ENCODE assay signal across 1 cellular context in genomic region chr21:34039678-34040382, GRCh38.
A peak's percentile ranks its signal among the peaks of the same experiment; 100 is the strongest.
TF ChIP-seq lines count a peak whose summit lies in the region.

No MANE protein-coding gene starts in this region.

TF ChIP-seq in liver, 16 proteins besides CTCF, POLR2A, EP300 and RAD21 (continued from another document):
- TF ChIP-seq, protein P1, sequence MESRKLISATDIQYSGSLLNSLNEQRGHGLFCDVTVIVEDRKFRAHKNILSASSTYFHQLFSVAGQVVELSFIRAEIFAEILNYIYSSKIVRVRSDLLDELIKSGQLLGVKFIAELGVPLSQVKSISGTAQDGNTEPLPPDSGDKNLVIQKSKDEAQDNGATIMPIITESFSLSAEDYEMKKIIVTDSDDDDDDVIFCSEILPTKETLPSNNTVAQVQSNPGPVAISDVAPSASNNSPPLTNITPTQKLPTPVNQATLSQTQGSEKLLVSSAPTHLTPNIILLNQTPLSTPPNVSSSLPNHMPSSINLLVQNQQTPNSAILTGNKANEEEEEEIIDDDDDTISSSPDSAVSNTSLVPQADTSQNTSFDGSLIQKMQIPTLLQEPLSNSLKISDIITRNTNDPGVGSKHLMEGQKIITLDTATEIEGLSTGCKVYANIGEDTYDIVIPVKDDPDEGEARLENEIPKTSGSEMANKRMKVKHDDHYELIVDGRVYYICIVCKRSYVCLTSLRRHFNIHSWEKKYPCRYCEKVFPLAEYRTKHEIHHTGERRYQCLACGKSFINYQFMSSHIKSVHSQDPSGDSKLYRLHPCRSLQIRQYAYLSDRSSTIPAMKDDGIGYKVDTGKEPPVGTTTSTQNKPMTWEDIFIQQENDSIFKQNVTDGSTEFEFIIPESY (IDR thresholded peaks at IDR 0.05) = no peak
- TF ChIP-seq, protein P2, sequence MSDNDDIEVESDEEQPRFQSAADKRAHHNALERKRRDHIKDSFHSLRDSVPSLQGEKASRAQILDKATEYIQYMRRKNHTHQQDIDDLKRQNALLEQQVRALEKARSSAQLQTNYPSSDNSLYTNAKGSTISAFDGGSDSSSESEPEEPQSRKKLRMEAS (IDR thresholded peaks at IDR 0.05) = peak; percentile 83
- TF ChIP-seq EGR1 (IDR thresholded peaks at IDR 0.05; ENCODE audit: low read depth in 2 of 2) = no peak
TF ChIP-seq in liver: peak in this region for 6.
